ENCODE assay signal across 8 cellular contexts in the genomic region with DNA sequence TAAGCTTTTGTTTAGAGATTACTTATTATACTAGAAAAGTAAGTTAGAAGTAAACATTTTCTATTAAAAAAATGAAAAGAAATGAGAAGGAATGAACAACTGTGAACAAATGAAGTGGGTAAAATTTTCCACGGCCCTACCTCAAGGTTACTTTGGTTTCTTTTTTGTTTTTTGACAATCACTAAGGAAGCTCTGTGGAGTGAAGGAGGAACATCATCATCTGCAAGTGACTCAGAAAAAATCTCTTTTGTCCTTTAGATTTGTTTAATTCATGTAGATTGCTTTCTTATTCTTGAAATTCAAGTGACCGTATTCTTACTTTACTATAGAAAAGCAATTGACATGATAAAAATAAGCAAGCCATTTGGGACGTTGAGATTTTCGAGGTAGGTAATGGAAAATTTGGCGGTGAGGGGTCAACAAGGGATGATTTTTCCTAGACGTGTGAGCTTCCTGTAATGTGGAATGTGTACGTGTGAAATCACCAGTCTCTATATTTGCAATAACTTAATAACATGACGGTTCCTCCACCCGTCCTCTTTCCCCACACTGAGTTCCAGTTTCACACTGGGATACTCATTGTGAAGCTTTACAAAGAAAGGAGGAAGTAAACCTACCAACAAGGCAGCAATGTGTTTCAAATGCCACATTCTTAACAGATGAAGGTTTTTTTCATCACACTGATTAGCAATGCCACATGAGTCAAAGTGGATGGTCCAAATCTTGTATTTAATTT.
DNase-seq lines count a peak whose midpoint lies in the region; ATAC-seq and TF ChIP-seq lines count a peak whose summit lies in the region.

No MANE protein-coding gene starts in this region.

- DNase-seq in activated CD8-positive, alpha-beta memory T cell treated with anti-CD3 and anti-CD28 coated beads, Interleukin-2, amount 10 ng/mL, durations not matched to agents 7 days and 5 days, result no peak
- DNase-seq in activated CD8-positive, alpha-beta memory T cell treated with anti-CD3 and anti-CD28 coated beads, Interleukin-2, amount 50 U/mL, for 48 hours, result no peak
- DNase-seq in stimulated activated naive B cell treated with anti-CD40 and anti-IgM and Interleukin-4, amounts not matched to agents 10 μg/mL and 1 μg/mL and 100 μg/mL, for 72 hours, result peak; percentile 16
- no peak for DNase-seq in stimulated activated CD4-positive, alpha-beta T cell treated with anti-CD3 and anti-CD28 coated beads, Interleukin-2, amount 100 ng/mL, for 48 hours
- DNase-seq in H7, result no peak
- DNase-seq in cardiac septum (ENCODE audit: low spot score), result no peak

- H3K4me1 Mint-ChIP-seq in activated CD8-positive, alpha-beta memory T cell treated with anti-CD3 and anti-CD28 coated beads, Interleukin-2, amount 10 ng/mL, durations not matched to agents 7 days and 5 days, result peaks cover 26% of the 10 kb centered on the region
- H3K4me1 Mint-ChIP-seq in stimulated activated naive B cell treated with anti-CD40 and anti-IgM and Interleukin-4, amounts not matched to agents 10 μg/mL and 1 μg/mL and 100 μg/mL, for 72 hours, result peaks cover 5 to 14% of the 10 kb centered on the region in 2 donors

- H3K4me3 ChIP-seq in OCI-LY3 (ENCODE audit: low read length), result peak overlapping the region; percentile 22; the same call in 1 of the 2 replicates
- no peak overlapping the region for H3K4me3 ChIP-seq in H7 (ENCODE audit: insufficient read depth, low read depth, low read length)

- no peaks in the 10 kb centered on the region for H3K27me3 ChIP-seq in OCI-LY3 (ENCODE audit: low read depth, low read length)
- no peaks in the 10 kb centered on the region for H3K27me3 ChIP-seq in H7 (ENCODE audit: control insufficient read depth, insufficient read depth, low read length)

- intact Hi-C loops in cardiac septum (cut with DNase I), result no loop called here

- H3K36me3 ChIP-seq in OCI-LY3 (replicated peaks; ENCODE audit: low read depth, low read length), result no peaks in the 10 kb centered on the region
- no peaks in the 10 kb centered on the region for H3K36me3 ChIP-seq in H7 (replicated peaks; ENCODE audit: control insufficient read depth, insufficient read depth, low read length)

- H3K9me3 ChIP-seq in OCI-LY3 (ENCODE audit: insufficient read depth, low read length), result no peaks in the 10 kb centered on the region

- H3K27ac ChIP-seq in OCI-LY3 (ENCODE audit: low read length), result no peak overlapping the region

- H3K9ac ChIP-seq in OCI-LY3 (ENCODE audit: low read length), result no peak overlapping the region

- H3K9me3 Mint-ChIP-seq in activated CD8-positive, alpha-beta memory T cell treated with anti-CD3 and anti-CD28 coated beads, Interleukin-2, amount 10 ng/mL, durations not matched to agents 7 days and 5 days (ENCODE audit: low read depth), result peaks cover 2% of the 10 kb centered on the region
- H3K9me3 Mint-ChIP-seq in stimulated activated naive B cell treated with anti-CD40 and anti-IgM and Interleukin-4, amounts not matched to agents 10 μg/mL and 1 μg/mL and 100 μg/mL, for 72 hours, result peaks cover 0 to 2% of the 10 kb centered on the region in 2 donors

- peaks cover 3% of the 10 kb centered on the region for H3K36me3 Mint-ChIP-seq in activated CD8-positive, alpha-beta memory T cell treated with anti-CD3 and anti-CD28 coated beads, Interleukin-2, amount 10 ng/mL, durations not matched to agents 7 days and 5 days
- no peaks in the 10 kb centered on the region for H3K36me3 Mint-ChIP-seq in stimulated activated naive B cell treated with anti-CD40 and anti-IgM and Interleukin-4, amounts not matched to agents 10 μg/mL and 1 μg/mL and 100 μg/mL, for 72 hours

- H2AFZ ChIP-seq in OCI-LY3 (ENCODE audit: low read depth, low read length), result 0 out of 2 replicates have a peak overlapping the region, but pooled peaks have one; percentile 1

- peaks cover 11% of the 10 kb centered on the region for H3K27me3 Mint-ChIP-seq in activated CD8-positive, alpha-beta memory T cell treated with anti-CD3 and anti-CD28 coated beads, Interleukin-2, amount 10 ng/mL, durations not matched to agents 7 days and 5 days
- H3K27me3 Mint-ChIP-seq in stimulated activated naive B cell treated with anti-CD40 and anti-IgM and Interleukin-4, amounts not matched to agents 10 μg/mL and 1 μg/mL and 100 μg/mL, for 72 hours, result peaks cover 0 to 5% of the 10 kb centered on the region in 2 donors

- CTCF ChIA-PET in activated CD8-positive, alpha-beta memory T cell treated with anti-CD3 and anti-CD28 coated beads, Interleukin-2, amount 10 ng/mL, durations not matched to agents 7 days and 5 days (lab: Charles Lee), result interaction anchor here (1.6 kb wide), 1 partner anchor 31 kb away, joined by 3 read pairs; no protein-coding TSS in a partner anchor

- H3K27ac Mint-ChIP-seq in activated CD8-positive, alpha-beta memory T cell treated with anti-CD3 and anti-CD28 coated beads, Interleukin-2, amount 10 ng/mL, durations not matched to agents 7 days and 5 days, result peak overlapping the region; percentile 73
- H3K27ac Mint-ChIP-seq in stimulated activated naive B cell treated with anti-CD40 and anti-IgM and Interleukin-4, amounts not matched to agents 10 μg/mL and 1 μg/mL and 100 μg/mL, for 72 hours, result peak overlapping the region; percentile 27

- H3K4me3 Mint-ChIP-seq in activated CD8-positive, alpha-beta memory T cell treated with anti-CD3 and anti-CD28 coated beads, Interleukin-2, amount 10 ng/mL, durations not matched to agents 7 days and 5 days, result no peak overlapping the region
- peak overlapping the region; percentile 45 to 63 for H3K4me3 Mint-ChIP-seq in stimulated activated naive B cell treated with anti-CD40 and anti-IgM and Interleukin-4, amounts not matched to agents 10 μg/mL and 1 μg/mL and 100 μg/mL, for 72 hours

- ATAC-seq in activated CD8-positive, alpha-beta memory T cell treated with anti-CD3 and anti-CD28 coated beads, Interleukin-2, amount 10 ng/mL, durations not matched to agents 7 days and 5 days, result peak; percentile 39
- peak; percentile 83 for ATAC-seq in HG02938 (IDR thresholded peaks at IDR 0.05; ENCODE audit: unreplicated experiment)
- ATAC-seq in stimulated activated naive B cell treated with anti-CD40 and anti-IgM and Interleukin-4, amounts not matched to agents 10 μg/mL and 1 μg/mL and 100 μg/mL, for 72 hours (replicated peaks), result peak; percentile 98

- peak overlapping the region; percentile 48 for H3K4me2 ChIP-seq in OCI-LY3 (ENCODE audit: low read length)

- no peaks in the 10 kb centered on the region for H3K79me2 ChIP-seq in OCI-LY3 (ENCODE audit: low read length)

- H3K4me1 ChIP-seq in OCI-LY3 (ENCODE audit: low read length), result peaks cover 16% of the 10 kb centered on the region

- no peak for TF ChIP-seq CTCF in OCI-LY3 (IDR thresholded peaks at IDR 0.05; ENCODE audit: low read depth, low read length)

- H4K20me1 ChIP-seq in OCI-LY3 (ENCODE audit: insufficient read depth, low read length), result no peaks in the 10 kb centered on the region

Comparison
In these comparisons a context has a peak if more than half of its experiments do, and no peak if none do; other contexts are left out.
1. ATAC-seq: peak in every context shown above with its lines; median percentile 98 in stimulated activated naive B cell treated with anti-CD40 and anti-IgM and Interleukin-4, amounts not matched to agents 10 μg/mL and 1 μg/mL and 100 μg/mL, for 72 hours; 83 in HG02938; 39 in activated CD8-positive, alpha-beta memory T cell treated with anti-CD3 and anti-CD28 coated beads, Interleukin-2, amount 10 ng/mL, durations not matched to agents 7 days and 5 days.